Comparison of ENCODE assay signal across 8 cellular contexts in genomic region chr20:8454137-8454712, GRCh38.
DNase-seq lines count a peak whose midpoint lies in the region; ATAC-seq lines count a peak whose summit lies in the region.

No MANE protein-coding gene starts in this region.

- peak; percentile 73 for ATAC-seq in HG03354 (IDR thresholded peaks at IDR 0.05; ENCODE audit: poor library complexity, severe bottlenecking, unreplicated experiment)
- ATAC-seq in stimulated activated naive CD8-positive, alpha-beta T cell treated with anti-CD3 and anti-CD28 coated beads, Interleukin-15, Interleukin-2, amounts not matched to agents 100 U/mL and 50 U/mL, for 24 hours = peak; percentile 95
- no peak for ATAC-seq in GM21367 (IDR thresholded peaks at IDR 0.05; ENCODE audit: unreplicated experiment)
- no peak for ATAC-seq in GM21717 (IDR thresholded peaks at IDR 0.05; ENCODE audit: unreplicated experiment)

- DNase-seq in 8988T (peak; percentile 10), GM04504 (ENCODE audit: low read depth) (peak; percentile 81), SHP77 treated with DMSO at 0.1 percent for 48 hours (lab: John Stamatoyannopoulos, UW) (peak; percentile 57), fibroblast of the conjunctiva (ENCODE audit: low read depth) (peak; percentile 69)
- peak; percentile 33 for DNase-seq in stimulated activated naive CD8-positive, alpha-beta T cell treated with anti-CD3 and anti-CD28 coated beads, Interleukin-15, Interleukin-2, amounts not matched to agents 100 U/mL and 50 U/mL, for 24 hours

Comparison
In these comparisons a context has a peak if more than half of its experiments do, and no peak if none do; other contexts are left out.
1. DNase-seq: peak in every context shown above with its lines; median percentile 81 in GM04504; 69 in fibroblast of the conjunctiva; 57 in SHP77 treated with DMSO at 0.1 percent for 48 hours; 33 in stimulated activated naive CD8-positive, alpha-beta T cell treated with anti-CD3 and anti-CD28 coated beads, Interleukin-15, Interleukin-2, amounts not matched to agents 100 U/mL and 50 U/mL, for 24 hours; 10 in 8988T.
2. ATAC-seq: peak in HG03354 (single experiment) and stimulated activated naive CD8-positive, alpha-beta T cell treated with anti-CD3 and anti-CD28 coated beads, Interleukin-15, Interleukin-2, amounts not matched to agents 100 U/mL and 50 U/mL, for 24 hours (single experiment); none in GM21367 (single experiment) and GM21717 (single experiment).